ENCODE assay signal across 14 cellular contexts in genomic region chr12:120158351-120158750, GRCh38. TPM values are rescaled to one million over a fixed set of nuclear protein-coding genes. Genes with fewer than 3 reads are reported as not detected.
DNase-seq lines count a peak whose midpoint lies in the region; ATAC-seq and TF ChIP-seq lines count a peak whose summit lies in the region.
"Had no signal": no experiment of that assay in that cellular context is flagged by ENCODE, and none has a peak within 500 bp of the region (broad histone marks: within the 10 kb centered on the region; RNA-seq: fewer than 3 reads in every experiment).

No MANE protein-coding gene starts in this region.

- no peak overlapping the region for H3K4me2 ChIP-seq in GM23338
- no peak overlapping the region for H3K4me2 ChIP-seq in neural progenitor cell

- H3K27me3 ChIP-seq in GM23338 (ENCODE audit: insufficient read depth) (no peaks in the 10 kb centered on the region), endodermal cell (ENCODE audit: control insufficient read depth, insufficient read depth, low read length, poor library complexity, severe bottlenecking) (no peaks in the 10 kb centered on the region), neural progenitor cell (no peaks in the 10 kb centered on the region)

- H3K4me3 Mint-ChIP-seq in GM23338 (no peak overlapping the region), WTC11 (no peak overlapping the region), endodermal cell (no peak overlapping the region), neural progenitor cell (no peak overlapping the region)
- H3K4me3 Mint-ChIP-seq in stimulated activated naive B cell treated with anti-CD40 and anti-IgM and Interleukin-4, amounts not matched to agents 10 μg/mL and 1 μg/mL and 100 μg/mL, for 72 hours: no peak overlapping the region
- H3K4me3 Mint-ChIP-seq: CD14-positive monocyte; CD8-positive, alpha-beta T cell had no signal

- CTCF ChIA-PET in WTC11 (lab: Charles Lee): no interaction called here

- H3K36me3 ChIP-seq in GM23338 (ENCODE audit: insufficient read depth) (peaks cover 64% of the 10 kb centered on the region), endodermal cell (ENCODE audit: control insufficient read depth, insufficient read depth, low read length) (peaks cover 97% of the 10 kb centered on the region), neural progenitor cell (no peaks in the 10 kb centered on the region)

- 0 out of 2 replicates have a peak, but pooled peaks cover 5% of the 10 kb centered on the region for H4K20me1 ChIP-seq in GM23338 (replicated peaks; ENCODE audit: insufficient read depth)
- H4K20me1 ChIP-seq in neural progenitor cell (ENCODE audit: low read depth): no peaks in the 10 kb centered on the region

- TF ChIP-seq CTCF in GM23338 (conservative IDR thresholded peaks at IDR 0.05; ENCODE audit: low read depth in 2 of 2): no peak
- no peak for TF ChIP-seq CTCF in WTC11 (IDR thresholded peaks at IDR 0.05)
- peak; percentile 12 for TF ChIP-seq CTCF in endodermal cell (conservative IDR thresholded peaks at IDR 0.05)
- TF ChIP-seq CTCF in neural progenitor cell (IDR thresholded peaks at IDR 0.05): no peak

- H3K36me3 Mint-ChIP-seq in GM23338 (ENCODE audit: low read depth) (peaks cover 94% of the 10 kb centered on the region), WTC11 (peaks cover 90% of the 10 kb centered on the region), endodermal cell (ENCODE audit: low read depth) (peaks cover 91% of the 10 kb centered on the region), neural progenitor cell (peaks cover 37% of the 10 kb centered on the region)
- peaks cover 53 to 85% of the 10 kb centered on the region in 2 donors for H3K36me3 Mint-ChIP-seq in stimulated activated naive B cell treated with anti-CD40 and anti-IgM and Interleukin-4, amounts not matched to agents 10 μg/mL and 1 μg/mL and 100 μg/mL, for 72 hours

- DNase-seq in GM23338 (ENCODE audit: low spot score) (no peak), WTC11 (ENCODE audit: low spot score) (no peak), endodermal cell (no peak), NAMALWA (ENCODE audit: low spot score) (no peak), neural progenitor cell (ENCODE audit: low spot score) (no peak), NCI-H526 treated with DMSO at 0.1 percent for 48 hours (lab: John Stamatoyannopoulos, UW) (no peak)
- DNase-seq in stimulated activated naive B cell treated with anti-CD40 and anti-IgM and Interleukin-4, amounts not matched to agents 10 μg/mL and 1 μg/mL and 100 μg/mL, for 72 hours: no peak
- DNase-seq: CD8-positive, alpha-beta T cell; COR-L47; DMS153; DMS79 treated with DMSO at 0.1 percent for 48 hours; EL; GDM1 had no signal

- H3K79me2 ChIP-seq in GM23338 (replicated peaks; ENCODE audit: insufficient read depth): no peaks in the 10 kb centered on the region
- no peaks in the 10 kb centered on the region for H3K79me2 ChIP-seq in neural progenitor cell (ENCODE audit: low read depth)

- H3K9ac ChIP-seq in endodermal cell (ENCODE audit: extremely low read depth, low read length, poor library complexity, severe bottlenecking) (no peak overlapping the region), neural progenitor cell (no peak overlapping the region)

- no peaks in the 10 kb centered on the region for H3K9me2 ChIP-seq in GM23338 (ENCODE audit: insufficient read depth)

- no peaks in the 10 kb centered on the region; the same call in 2 of the 3 replicates for H3K9me3 Mint-ChIP-seq in GM23338
- H3K9me3 Mint-ChIP-seq in WTC11: no peaks in the 10 kb centered on the region
- no peaks in the 10 kb centered on the region for H3K9me3 Mint-ChIP-seq in endodermal cell
- no peaks in the 10 kb centered on the region for H3K9me3 Mint-ChIP-seq in stimulated activated naive B cell treated with anti-CD40 and anti-IgM and Interleukin-4, amounts not matched to agents 10 μg/mL and 1 μg/mL and 100 μg/mL, for 72 hours
- no peaks in the 10 kb centered on the region for H3K9me3 Mint-ChIP-seq in neural progenitor cell
- H3K9me3 Mint-ChIP-seq: CD14-positive monocyte; CD8-positive, alpha-beta T cell had no signal

- POLR2A ChIA-PET in WTC11 (lab: Charles Lee): interaction anchor here (0.6 to 1.5 kb wide), 2 partner anchors 11 to 42 kb away, joined by 3 to 4 read pairs; partner anchors contain the start of gene RPLP0

- H3K4me3 ChIP-seq in GM23338: no peak overlapping the region
- no peak overlapping the region for H3K4me3 ChIP-seq in endodermal cell (ENCODE audit: low read length)
- no peak overlapping the region for H3K4me3 ChIP-seq in neural progenitor cell

- H3K27ac Mint-ChIP-seq in GM23338: no peak overlapping the region
- H3K27ac Mint-ChIP-seq in WTC11: no peak overlapping the region
- no peak overlapping the region for H3K27ac Mint-ChIP-seq in endodermal cell
- H3K27ac Mint-ChIP-seq in stimulated activated naive B cell treated with anti-CD40 and anti-IgM and Interleukin-4, amounts not matched to agents 10 μg/mL and 1 μg/mL and 100 μg/mL, for 72 hours: peak overlapping the region; percentile 37
- H3K27ac Mint-ChIP-seq in neural progenitor cell: no peak overlapping the region

- H3K9me3 ChIP-seq in endodermal cell (ENCODE audit: control insufficient read depth, low read length) (no peaks in the 10 kb centered on the region), neural progenitor cell (ENCODE audit: low read depth) (no peaks in the 10 kb centered on the region)

- H2AFZ ChIP-seq in GM23338 (no peak overlapping the region), neural progenitor cell (replicated peaks) (no peak overlapping the region)

- H3F3A ChIP-seq in GM23338 (replicated peaks; ENCODE audit: low read depth) (0 out of 2 replicates have a peak, but pooled peaks cover 3% of the 10 kb centered on the region), neural progenitor cell (ENCODE audit: low read depth) (no peaks in the 10 kb centered on the region)

- ATAC-seq in GM23338 (peak; percentile 31; the same call in 2 of the 3 replicates), WTC11 (0 out of 2 replicates have a peak, but pooled peaks have one; percentile 24)
- ATAC-seq in stimulated activated naive B cell treated with anti-CD40 and anti-IgM and Interleukin-4, amounts not matched to agents 10 μg/mL and 1 μg/mL and 100 μg/mL, for 72 hours (replicated peaks): no peak
- ATAC-seq: CD8-positive, alpha-beta T cell had no signal

- no peak overlapping the region for H3K27ac ChIP-seq in GM23338 (ENCODE audit: low read depth)
- no peak overlapping the region for H3K27ac ChIP-seq in endodermal cell (ENCODE audit: low read depth, low read length)
- no peak overlapping the region for H3K27ac ChIP-seq in neural progenitor cell

- WGBS in endodermal cell (ENCODE audit: insufficient coverage in 1 of 2, insufficient read length in 1 of 2), 2 experiments: 92 to 100% methylated on average over 4 to 10 of the region's 10 CpGs

- H3K4me1 Mint-ChIP-seq in GM23338 (no peaks in the 10 kb centered on the region), WTC11 (no peaks in the 10 kb centered on the region), endodermal cell (no peaks in the 10 kb centered on the region), neural progenitor cell (no peaks in the 10 kb centered on the region)
- peaks cover 0 to 2% of the 10 kb centered on the region in 2 donors for H3K4me1 Mint-ChIP-seq in stimulated activated naive B cell treated with anti-CD40 and anti-IgM and Interleukin-4, amounts not matched to agents 10 μg/mL and 1 μg/mL and 100 μg/mL, for 72 hours
- H3K4me1 Mint-ChIP-seq: CD14-positive monocyte had no signal

- H3K4me1 ChIP-seq in GM23338 (ENCODE audit: insufficient read depth) (no peaks in the 10 kb centered on the region), endodermal cell (ENCODE audit: control insufficient read depth, insufficient read depth, low read length) (no peaks in the 10 kb centered on the region), neural progenitor cell (no peaks in the 10 kb centered on the region)

- H3K27me3 Mint-ChIP-seq in GM23338 (ENCODE audit: insufficient read depth, low read depth, poor library complexity) (no peaks in the 10 kb centered on the region), WTC11 (ENCODE audit: low read depth) (no peaks in the 10 kb centered on the region), endodermal cell (ENCODE audit: insufficient read depth) (no peaks in the 10 kb centered on the region), neural progenitor cell (ENCODE audit: insufficient read depth, low read depth) (no peaks in the 10 kb centered on the region)
- no peaks in the 10 kb centered on the region for H3K27me3 Mint-ChIP-seq in stimulated activated naive B cell treated with anti-CD40 and anti-IgM and Interleukin-4, amounts not matched to agents 10 μg/mL and 1 μg/mL and 100 μg/mL, for 72 hours

TF ChIP-seq in GM23338, 12 proteins besides CTCF, POLR2A, EP300 and RAD21 (continues in another document):
- TF ChIP-seq EZH2 (IDR thresholded peaks at IDR 0.05; ENCODE audit: low read depth, unreplicated experiment): no peak
- TF ChIP-seq ZNF114 (CRISPR knock-in tag; IDR thresholded peaks at IDR 0.05): no peak

TF ChIP-seq in WTC11, 78 proteins besides CTCF, POLR2A, EP300 and RAD21 (continues in another document):
- TF ChIP-seq NR1H2 (CRISPR knock-in tag; IDR thresholded peaks at IDR 0.05) (no peak), ZNF232 (CRISPR knock-in tag; IDR thresholded peaks at IDR 0.05) (no peak), SMAD4 (CRISPR knock-in tag; IDR thresholded peaks at IDR 0.05) (no peak)
- TF ChIP-seq, protein P1, sequence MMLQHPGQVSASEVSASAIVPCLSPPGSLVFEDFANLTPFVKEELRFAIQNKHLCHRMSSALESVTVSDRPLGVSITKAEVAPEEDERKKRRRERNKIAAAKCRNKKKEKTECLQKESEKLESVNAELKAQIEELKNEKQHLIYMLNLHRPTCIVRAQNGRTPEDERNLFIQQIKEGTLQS (CRISPR knock-in tag; conservative IDR thresholded peaks at IDR 0.05): no peak

RNA-seq across cellular contexts. Expression of gene GCN1, which starts 36.2 kb away (rescaled TPM):
- total RNA-seq in GM23338 (2014; rRNA removed; shearing (Covaris generic)): 141 and 177 TPM in 2 replicates
- 18.0 and 18.2 TPM in 2 replicates for polyA plus RNA-seq in GM23338 (2016; fragmentation: Nextera tagmentation; extraction: Ambion mirVana)
- total RNA-seq in WTC11 (2021) (147 to 181 TPM (median 162 TPM) in 3 replicates), endodermal cell (100 to 1,000 TPM; 133 to 143 TPM), neural progenitor cell (ENCODE audit: low replicate concordance) (60.9 and 74.3 TPM in 2 replicates)
- polyA plus RNA-seq in endodermal cell (2013, experiment 1 of 2): 51.2 TPM
- 52.7 TPM for polyA plus RNA-seq in endodermal cell (2013, experiment 2 of 2)

RNA-seq across cellular contexts. Expression of gene RAB35, which starts 41.8 kb away (rescaled TPM):
- total RNA-seq in GM23338 (2014; rRNA removed; shearing (Covaris generic)): 15.9 and 16.9 TPM in 2 replicates
- 9.9 and 12.6 TPM in 2 replicates for polyA plus RNA-seq in GM23338 (2016; fragmentation: Nextera tagmentation; extraction: Ambion mirVana)
- total RNA-seq in WTC11 (2021) (44.2 to 47.6 TPM (median 44.5 TPM) in 3 replicates), endodermal cell (10 to 100 TPM; 32.4 to 36.6 TPM), neural progenitor cell (ENCODE audit: low replicate concordance) (17.5 and 24.5 TPM in 2 replicates)
- polyA plus RNA-seq in endodermal cell (2013, experiment 1 of 2): 25.7 TPM
- 28.0 TPM for polyA plus RNA-seq in endodermal cell (2013, experiment 2 of 2)

RNA-seq across cellular contexts. Expression of gene RPLP0, which starts 42.6 kb away (rescaled TPM):
- total RNA-seq in GM23338 (2014; rRNA removed; shearing (Covaris generic)): 4,855 and 4,916 TPM in 2 replicates
- polyA plus RNA-seq in GM23338 (2016; fragmentation: Nextera tagmentation; extraction: Ambion mirVana): 2,219 and 2,404 TPM in 2 replicates
- total RNA-seq in WTC11 (2021): 3,149 to 3,505 TPM (median 3,452 TPM) in 3 replicates
- 1,000 to 10,000 TPM; 2,153 to 2,485 TPM for total RNA-seq in endodermal cell
- polyA plus RNA-seq in endodermal cell (2013, experiment 1 of 2): 3,202 TPM
- polyA plus RNA-seq in endodermal cell (2013, experiment 2 of 2): 2,907 TPM
- total RNA-seq in neural progenitor cell (ENCODE audit: low replicate concordance): 7,069 and 9,364 TPM in 2 replicates

Comparison
In these comparisons a context has a peak if more than half of its experiments do, and no peak if none do; other contexts are left out.
1. ATAC-seq: peak in GM23338 (single experiment) and WTC11 (single experiment); none in stimulated activated naive B cell treated with anti-CD40 and anti-IgM and Interleukin-4, amounts not matched to agents 10 μg/mL and 1 μg/mL and 100 μg/mL, for 72 hours (0 of 2).